Comparison of ENCODE assay signal across 7 cellular contexts in the genomic region with DNA sequence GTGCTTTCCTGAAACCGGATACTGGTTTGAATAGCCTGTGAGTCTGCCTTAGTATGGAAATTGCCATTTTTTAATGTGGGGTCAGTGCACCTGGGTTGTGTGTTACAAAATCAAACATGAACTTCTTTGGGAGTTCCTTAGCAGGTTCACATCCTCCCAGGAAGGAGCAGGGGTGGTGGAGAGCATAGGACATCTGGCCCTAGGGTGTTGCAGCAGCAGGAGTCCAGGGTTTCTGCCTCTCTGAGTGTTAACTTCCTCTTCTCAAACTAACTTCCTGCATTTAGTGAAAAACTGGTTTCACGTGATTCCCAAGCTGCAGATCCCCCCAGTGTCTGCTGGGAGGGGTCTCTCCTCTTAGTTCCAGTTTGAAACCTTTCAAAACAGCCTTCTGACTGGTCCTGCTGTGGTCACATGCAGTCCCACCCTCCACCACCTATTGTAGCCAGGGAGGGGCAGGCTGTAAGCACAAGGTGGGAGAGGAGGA. TPM values are rescaled to one million over a fixed set of nuclear protein-coding genes. Genes with fewer than 3 reads are reported as not detected.
DNase-seq lines count a peak whose midpoint lies in the region; ATAC-seq and TF ChIP-seq lines count a peak whose summit lies in the region.

No MANE protein-coding gene starts in this region.

- peaks cover 32% of the 10 kb centered on the region for H3K4me1 Mint-ChIP-seq in endodermal cell

- no peaks in the 10 kb centered on the region for H3K27me3 Mint-ChIP-seq in endodermal cell (ENCODE audit: insufficient read depth)

- no peak overlapping the region for H3K9ac ChIP-seq in endodermal cell (ENCODE audit: extremely low read depth, low read length, poor library complexity, severe bottlenecking)
- peak overlapping the region in 1 of 3 donors; percentile 28 for H3K9ac ChIP-seq in skeletal muscle tissue (ENCODE audit: low read depth in 1 of 3, low read length in 3 of 3)

- TF ChIP-seq EP300 in tibial nerve (IDR thresholded peaks at IDR 0.05): peak in 1 of 2 donors; percentile 38

- DNase-seq in MV-4-11 (lab: John Stamatoyannopoulos, UW) (peak; percentile 97), endodermal cell (no peak), tibial nerve (ENCODE audit: low spot score in 2 of 2) (no peak), NCI-H2029 treated with DMSO at 0.1 percent for 48 hours (lab: John Stamatoyannopoulos, UW) (no peak)

- H3K27me3 ChIP-seq in endodermal cell (ENCODE audit: control insufficient read depth, insufficient read depth, low read length, poor library complexity, severe bottlenecking) (no peaks in the 10 kb centered on the region), skeletal muscle tissue (ENCODE audit: control insufficient read depth in 3 of 3, insufficient read depth in 3 of 3, low read length in 3 of 3) (no peaks in the 10 kb centered on the region), tibial nerve (no peaks in the 10 kb centered on the region)

- H3K9me3 Mint-ChIP-seq in endodermal cell: peaks cover 10% of the 10 kb centered on the region

- H3K36me3 ChIP-seq in endodermal cell (ENCODE audit: control insufficient read depth, insufficient read depth, low read length) (no peaks in the 10 kb centered on the region), skeletal muscle tissue (ENCODE audit: control insufficient read depth in 3 of 3, insufficient read depth in 3 of 3, low read length in 3 of 3) (no peaks in the 10 kb centered on the region), tibial nerve (no peaks in the 10 kb centered on the region)

- H3K27ac Mint-ChIP-seq in endodermal cell: peak overlapping the region; percentile 29

- H3K4me3 ChIP-seq in endodermal cell (ENCODE audit: low read length) (no peak overlapping the region), skeletal muscle tissue (ENCODE audit: low read length in 3 of 3) (no peak overlapping the region), tibial nerve (no peak overlapping the region)

- WGBS in endodermal cell (ENCODE audit: insufficient coverage in 1 of 2, insufficient read length in 1 of 2), 2 experiments: 70 to 80% methylated on average over 1 to 2 of the region's 2 CpGs
- 35 to 43% methylated on average over 2 of the region's 2 CpGs for WGBS in tibial nerve, 2 donors

- H3K9me3 ChIP-seq in endodermal cell (ENCODE audit: control insufficient read depth, low read length) (peaks cover 13% of the 10 kb centered on the region), skeletal muscle tissue (ENCODE audit: control insufficient read depth in 3 of 3, low read length in 3 of 3) (no peaks in the 10 kb centered on the region), tibial nerve (peaks cover 0 to 3% (median 0%) of the 10 kb centered on the region in 4 donors)

- no peak for TF ChIP-seq POLR2A in tibial nerve (IDR thresholded peaks at IDR 0.05)

- H3K36me3 Mint-ChIP-seq in endodermal cell (ENCODE audit: low read depth): peaks cover 8% of the 10 kb centered on the region

- H3K27ac ChIP-seq in endodermal cell (ENCODE audit: low read depth, low read length): no peak overlapping the region
- H3K27ac ChIP-seq in skeletal muscle tissue (ENCODE audit: low read depth, low read length): peak overlapping the region; percentile 49
- H3K27ac ChIP-seq in tibial nerve: peak overlapping the region in 2 of 4 donors; percentile 60 to 68

- peak; percentile 44 for ATAC-seq in GM19438 (IDR thresholded peaks at IDR 0.05; ENCODE audit: low read depth, unreplicated experiment)
- no peak for ATAC-seq in GM18519 (IDR thresholded peaks at IDR 0.05; ENCODE audit: low FRiP score, unreplicated experiment)

- H3K4me3 Mint-ChIP-seq in endodermal cell: no peak overlapping the region

- H3K4me1 ChIP-seq in endodermal cell (ENCODE audit: control insufficient read depth, insufficient read depth, low read length) (peaks cover 20% of the 10 kb centered on the region), skeletal muscle tissue (ENCODE audit: control insufficient read depth in 3 of 3, insufficient read depth in 3 of 3, low read length in 3 of 3) (peaks cover 2 to 10% (median 7%) of the 10 kb centered on the region in 3 donors), tibial nerve (peaks cover 0 to 62% (median 28%) of the 10 kb centered on the region in 4 donors)

- no peak for TF ChIP-seq CTCF in endodermal cell (conservative IDR thresholded peaks at IDR 0.05)
- no peak for TF ChIP-seq CTCF in tibial nerve (IDR thresholded peaks at IDR 0.05)

RNA-seq across cellular contexts. Expression of a gene that starts 7.2 kb away (rescaled TPM):
- 10 to 100 TPM; 37.7 to 44.1 TPM for total RNA-seq in endodermal cell
- polyA plus RNA-seq in endodermal cell (2013, experiment 1 of 2): 29.4 TPM
- polyA plus RNA-seq in endodermal cell (2013, experiment 2 of 2): 23.8 TPM
- total RNA-seq in skeletal muscle tissue: 162 TPM
- 100 to 1,000 TPM in 1 of 4 donors, 10 to 100 TPM in 3; 52.5 to 104 (median 76.5) TPM for total RNA-seq in tibial nerve
